In the genomic region with DNA sequence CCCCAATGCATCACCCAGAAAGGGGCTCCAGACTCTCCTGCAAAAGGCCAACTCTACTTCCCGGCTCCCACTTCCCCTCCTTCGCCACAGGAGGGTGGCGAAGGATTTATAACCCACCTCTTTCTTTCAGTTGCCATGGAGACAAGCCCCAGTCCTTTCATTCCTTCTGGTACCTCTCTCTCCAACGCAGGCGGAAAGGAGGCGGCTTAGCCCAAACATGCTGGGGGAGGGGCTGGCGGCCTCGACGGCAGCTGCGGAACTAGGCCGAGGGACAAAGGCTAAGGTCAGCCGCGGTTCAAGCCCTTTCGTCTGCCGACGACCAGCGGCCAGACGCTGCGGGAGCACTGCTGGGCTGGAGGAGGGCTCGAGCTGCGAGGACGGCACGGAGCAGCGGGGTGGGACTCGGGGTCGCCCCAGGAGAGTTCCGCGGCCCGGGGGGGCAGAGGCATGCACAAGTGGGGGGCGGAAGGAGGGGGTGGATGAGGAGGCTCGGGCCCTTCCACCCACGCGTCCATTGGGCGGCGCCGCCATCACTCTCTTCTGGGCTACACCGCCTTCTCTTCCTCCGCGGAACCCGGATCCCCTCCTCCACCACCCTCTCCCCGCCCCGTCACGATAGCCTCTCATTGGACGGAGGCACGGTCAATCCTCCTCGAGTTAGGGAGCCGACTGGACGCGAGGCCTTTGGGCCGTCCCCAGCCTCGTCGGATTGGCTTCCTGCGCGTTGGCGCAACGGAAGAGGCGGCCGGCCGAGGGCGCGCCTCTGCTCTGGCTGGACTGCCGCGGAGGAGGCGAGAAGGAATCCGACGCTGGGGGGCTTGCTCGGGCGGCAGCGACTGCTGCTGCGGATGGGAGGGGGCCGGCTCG, we compare ENCODE assay signal across 1 cellular context.
A peak's percentile ranks its signal among the peaks of the same experiment; 100 is the strongest.
TF ChIP-seq lines count a peak whose summit lies in the region.

Gene PANK2, plus strand, starts transcription at position 766 of the 867 bp plus-strand sequence.

TF ChIP-seq in liver, 16 proteins besides CTCF, POLR2A, EP300 and RAD21 (continued from another document):
- TF ChIP-seq REST (IDR thresholded peaks at IDR 0.05) (peak; percentile 40), NR2F2 (IDR thresholded peaks at IDR 0.05) (peak; percentile 72)
TF ChIP-seq in liver: peak in this region for 9.
